ENCODE assay signal across 12 cellular contexts in the genomic region with DNA sequence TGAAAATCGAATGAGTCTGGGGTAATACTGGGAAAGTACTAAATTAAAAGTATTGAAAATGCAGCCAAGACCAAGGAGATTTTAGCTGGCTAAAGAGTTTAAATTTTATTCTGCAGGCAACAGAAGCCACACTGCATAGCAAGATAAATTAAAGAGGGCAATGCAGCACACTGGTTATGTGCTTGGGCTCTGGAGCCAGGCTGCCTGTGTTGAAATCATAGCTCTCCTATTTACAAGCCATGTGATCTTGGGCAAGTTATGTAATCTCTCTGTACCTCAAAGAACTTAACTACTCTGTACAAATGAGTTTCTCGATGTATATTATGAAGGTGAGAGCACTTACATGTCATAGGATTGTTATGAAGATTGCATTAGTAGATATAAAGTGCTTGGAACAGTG. TPM values are rescaled to one million over a fixed set of nuclear protein-coding genes. Genes with fewer than 3 reads are reported as not detected.
DNase-seq lines count a peak whose midpoint lies in the region; ATAC-seq and TF ChIP-seq lines count a peak whose summit lies in the region.
"Had no signal": no experiment of that assay in that cellular context is flagged by ENCODE, and none has a peak within 500 bp of the region (broad histone marks: within the 10 kb centered on the region; RNA-seq: fewer than 3 reads in every experiment).

No MANE protein-coding gene starts in this region.

- ATAC-seq in left lung: peak; percentile 94
- no peak for ATAC-seq in activated T-cell treated with anti-CD3 and anti-CD28 coated beads, Interleukin-2, amount 50 U/mL, for 4 hours
- ATAC-seq in HG03521 (IDR thresholded peaks at IDR 0.05; ENCODE audit: unreplicated experiment): no peak
- ATAC-seq in HG02588 (IDR thresholded peaks at IDR 0.05; ENCODE audit: unreplicated experiment): no peak
- ATAC-seq: SK-N-SH treated with all-trans-retinoic acid at 6 μM for 48 hours had no signal

- H3K27me3 Mint-ChIP-seq in activated T-cell treated with anti-CD3 and anti-CD28 coated beads, Interleukin-2, amount 50 U/mL, for 4 hours (ENCODE audit: low read depth): no peaks in the 10 kb centered on the region
- H3K27me3 Mint-ChIP-seq: activated naive CD8-positive, alpha-beta T cell had no signal

- H3K4me1 ChIP-seq in left lung: peaks cover 17 to 48% of the 10 kb centered on the region in 2 donors

- TF ChIP-seq CTCF in left lung (IDR thresholded peaks at IDR 0.05): no peak

- peaks cover 31% of the 10 kb centered on the region for H3K4me1 Mint-ChIP-seq in activated T-cell treated with anti-CD3 and anti-CD28 coated beads, Interleukin-2, amount 50 U/mL, for 4 hours (ENCODE audit: low read depth)

- DNase-seq in NOMO-1 (lab: John Stamatoyannopoulos, UW; ENCODE audit: unreplicated experiment in 2 of 2): peak; percentile 94 to 100
- peak; percentile 37 for DNase-seq in cerebellar cortex (ENCODE audit: low spot score)
- no peak for DNase-seq in left lung
- peak; percentile 75 for DNase-seq in superior temporal gyrus (ENCODE audit: extremely low spot score)
- no peak for DNase-seq in activated T-cell treated with anti-CD3 and anti-CD28 coated beads, Interleukin-2, amount 50 U/mL, for 4 hours
- DNase-seq: DMS53, NCI-H345 had no signal

- no peaks in the 10 kb centered on the region for H3K27me3 ChIP-seq in left lung
- H3K27me3 ChIP-seq: tibial nerve had no signal

- no peak overlapping the region for H3K4me3 ChIP-seq in left lung
- H3K4me3 ChIP-seq: tibial nerve had no signal

- no peaks in the 10 kb centered on the region for H3K9me3 Mint-ChIP-seq in activated T-cell treated with anti-CD3 and anti-CD28 coated beads, Interleukin-2, amount 50 U/mL, for 4 hours

- intact Hi-C loops in left lung (cut with DNase I): no loop called here

- H3K9me3 ChIP-seq in left lung: no peaks in the 10 kb centered on the region
- H3K9me3 ChIP-seq: tibial nerve had no signal

- no peak overlapping the region for H3K4me3 Mint-ChIP-seq in activated T-cell treated with anti-CD3 and anti-CD28 coated beads, Interleukin-2, amount 50 U/mL, for 4 hours
- H3K4me3 Mint-ChIP-seq: activated naive CD8-positive, alpha-beta T cell had no signal

- peaks cover 14% of the 10 kb centered on the region for H3K36me3 Mint-ChIP-seq in activated T-cell treated with anti-CD3 and anti-CD28 coated beads, Interleukin-2, amount 50 U/mL, for 4 hours (ENCODE audit: insufficient read depth)

- no peak overlapping the region for H3K27ac ChIP-seq in left lung
- H3K27ac ChIP-seq: tibial nerve had no signal

- no peaks in the 10 kb centered on the region for H3K36me3 ChIP-seq in left lung
- H3K36me3 ChIP-seq: tibial nerve had no signal

RNA-seq across cellular contexts. Expression of gene SLC25A13, which starts 9.9 kb away (rescaled TPM):
- 10 to 100 TPM; 20.2 to 41.2 TPM for total RNA-seq in left lung
- 10 to 100 TPM; 18.0 to 19.0 (median 18.3) TPM for total RNA-seq in activated T-cell treated with anti-CD3 and anti-CD28 coated beads, Interleukin-2, amount 50 U/mL, for 4 hours

Comparison
In these comparisons a context has a peak if more than half of its experiments do, and no peak if none do; other contexts are left out.
1. DNase-seq: peak in NOMO-1 (2 of 2), cerebellar cortex (single experiment) and superior temporal gyrus (single experiment); none in left lung (0 of 2) and activated T-cell treated with anti-CD3 and anti-CD28 coated beads, Interleukin-2, amount 50 U/mL, for 4 hours (single experiment).